8 cellular contexts compared by ENCODE assay signal in genomic region chr6:30450908-30451818, GRCh38. TPM values are rescaled to one million over a fixed set of nuclear protein-coding genes. Genes with fewer than 3 reads are reported as not detected.
DNase-seq lines count a peak whose midpoint lies in the region; ATAC-seq and TF ChIP-seq lines count a peak whose summit lies in the region.

No MANE protein-coding gene starts in this region.

- TF ChIP-seq EP300 in esophagus muscularis mucosa (IDR thresholded peaks at IDR 0.05): no peak

- H3K4me3 ChIP-seq in BJ (ENCODE audit: low read depth, low read length) (no peak overlapping the region), esophagus muscularis mucosa (peak overlapping the region; percentile 3 to 42 (median 25))

- no peak overlapping the region for H3K27ac ChIP-seq in esophagus muscularis mucosa (replicated peaks in 1 of 4)

- in situ Hi-C loops in ACHN (cut with HindIII; ENCODE audit: low pct_ligation_motif_present, low pct_unique_long_range_greater_than_20kb, low sequenced_read_pairs): no loop called here

- peaks cover 29% of the 10 kb centered on the region for H3K4me1 Mint-ChIP-seq in activated CD8-positive, alpha-beta T cell treated with anti-CD3 and anti-CD28 coated beads for 36 hours (ENCODE audit: low read depth)

- DNase-seq in BJ (ENCODE audit: low read depth) (peak; percentile 25), HT1080 (ENCODE audit: low read depth) (peak; percentile 36), esophagus muscularis mucosa (ENCODE audit: extremely low spot score) (no peak), pons (ENCODE audit: low spot score) (peak; percentile 74), NCI-H510A treated with DMSO at 0.1 percent for 48 hours (lab: John Stamatoyannopoulos, UW) (no peak), ACHN (no peak)
- DNase-seq in activated CD8-positive, alpha-beta T cell treated with anti-CD3 and anti-CD28 coated beads for 36 hours: peak; percentile 67

- H3K4me1 ChIP-seq in esophagus muscularis mucosa: peaks cover 13 to 30% (median 22%) of the 10 kb centered on the region in 4 donors

- peak overlapping the region; percentile 12 for H3K4me3 Mint-ChIP-seq in activated CD8-positive, alpha-beta T cell treated with anti-CD3 and anti-CD28 coated beads for 36 hours

- TF ChIP-seq POLR2A in esophagus muscularis mucosa (IDR thresholded peaks at IDR 0.05; ENCODE audit: low read depth): no peak

- intact Hi-C loops in activated CD8-positive, alpha-beta T cell treated with anti-CD3 and anti-CD28 coated beads for 36 hours (cut with micrococcal nuclease): no loop called here
- intact Hi-C loops in esophagus muscularis mucosa (cut with DNase I): no loop called here

- POLR2A ChIA-PET in BJ (lab: Charles Lee): no interaction called here
- POLR2A ChIA-PET in activated CD8-positive, alpha-beta T cell treated with anti-CD3 and anti-CD28 coated beads for 36 hours (lab: Charles Lee): interaction anchor here (0.9 to 2.0 kb wide), 4 partner anchors 12 to 105 kb away, joined by 3 to 8 read pairs (median 5); partner anchors contain the start of gene GNL1

- no peak overlapping the region for H3K27ac Mint-ChIP-seq in activated CD8-positive, alpha-beta T cell treated with anti-CD3 and anti-CD28 coated beads for 36 hours

- H3K27me3 Mint-ChIP-seq in activated CD8-positive, alpha-beta T cell treated with anti-CD3 and anti-CD28 coated beads for 36 hours: peaks cover 85% of the 10 kb centered on the region

- 44% methylated on average over 20 of the region's 52 CpGs for WGBS in esophagus muscularis mucosa

- H3K36me3 ChIP-seq in BJ (ENCODE audit: control insufficient read depth, insufficient read depth, low read length): no peaks in the 10 kb centered on the region
- H3K36me3 ChIP-seq in esophagus muscularis mucosa: no peaks in the 10 kb centered on the region

- no peaks in the 10 kb centered on the region for H3K9me3 Mint-ChIP-seq in activated CD8-positive, alpha-beta T cell treated with anti-CD3 and anti-CD28 coated beads for 36 hours

- H3K9me3 ChIP-seq in esophagus muscularis mucosa: no peaks in the 10 kb centered on the region

- CTCF ChIA-PET in BJ (lab: Yijun Ruan, JAX): interaction anchor here (0.8 to 2.8 kb wide), 8 partner anchors 10 to 94 kb away, joined by 3 to 46 read pairs (median 4); no protein-coding TSS in a partner anchor
- CTCF ChIA-PET in activated CD8-positive, alpha-beta T cell treated with anti-CD3 and anti-CD28 coated beads for 36 hours (lab: Charles Lee): interaction anchor here (0.6 to 8.0 kb wide), 14 partner anchors 10 to 228 kb away, joined by 3 to 115 read pairs (median 4); partner anchors contain the start of gene GNL1

- peak; percentile 51 for ATAC-seq in activated CD8-positive, alpha-beta T cell treated with anti-CD3 and anti-CD28 coated beads for 36 hours
- no peak for ATAC-seq in GM18907 (IDR thresholded peaks at IDR 0.05; ENCODE audit: unreplicated experiment)

- H3K27me3 ChIP-seq in BJ (ENCODE audit: control insufficient read depth, insufficient read depth, low read length) (peaks cover 52% of the 10 kb centered on the region), esophagus muscularis mucosa (peaks cover 0 to 95% (median 43%) of the 10 kb centered on the region in 4 donors)

- TF ChIP-seq CTCF in BJ (IDR thresholded peaks at IDR 0.05; ENCODE audit: insufficient read depth, low read depth, low read length) (no peak), esophagus muscularis mucosa (IDR thresholded peaks at IDR 0.05) (no peak)
- TF ChIP-seq CTCF in activated CD8-positive, alpha-beta T cell treated with anti-CD3 and anti-CD28 coated beads for 36 hours (IDR thresholded peaks at IDR 0.05): no peak

- no peaks in the 10 kb centered on the region for H3K36me3 Mint-ChIP-seq in activated CD8-positive, alpha-beta T cell treated with anti-CD3 and anti-CD28 coated beads for 36 hours (ENCODE audit: low read depth)

RNA-seq across cellular contexts. Expression of gene HLA-E, which starts 38.1 kb away (rescaled TPM):
- 211 and 293 TPM in 2 replicates for polyA plus RNA-seq in BJ (2011; rRNA removed)
- 102 and 142 TPM in 2 replicates for polyA minus RNA-seq in BJ (2011; rRNA and poly(A)+ RNA removed)
- total RNA-seq in HT1080 (2014; rRNA removed; shearing (Covaris generic)): 51.5 and 51.9 TPM in 2 replicates
- polyA plus RNA-seq in HT1080 (2015; cell fraction: cytosol; rRNA removed): 47.0 and 48.4 TPM in 2 replicates
- 68.8 and 79.0 TPM in 2 replicates for polyA plus RNA-seq in HT1080 (2015; cell fraction: nucleus; rRNA removed)
- total RNA-seq in activated CD8-positive, alpha-beta T cell treated with anti-CD3 and anti-CD28 coated beads for 36 hours: 100 to 1,000 TPM; 493 to 499 TPM
- 100 to 1,000 TPM; 294 to 649 (median 523) TPM for total RNA-seq in esophagus muscularis mucosa

Comparison
In these comparisons a context has a peak if more than half of its experiments do, and no peak if none do; other contexts are left out.
1. DNase-seq: peak in BJ (single experiment), HT1080 (single experiment), activated CD8-positive, alpha-beta T cell treated with anti-CD3 and anti-CD28 coated beads for 36 hours (single experiment) and pons (single experiment); none in esophagus muscularis mucosa (single experiment), NCI-H510A treated with DMSO at 0.1 percent for 48 hours (single experiment) and ACHN (single experiment).